In genomic region chrX:72306851-72307645, GRCh38 we compare ENCODE assay signal across 8 cellular contexts.
DNase-seq lines count a peak whose midpoint lies in the region; ATAC-seq and TF ChIP-seq lines count a peak whose summit lies in the region.

No MANE protein-coding gene starts in this region.

- peaks cover 38% of the 10 kb centered on the region for H3K4me1 Mint-ChIP-seq in activated T-cell treated with anti-CD3 and anti-CD28 coated beads, Interleukin-2, amount 50 U/mL, for 24 hours (ENCODE audit: low read depth)

- no peak overlapping the region for H3K27ac ChIP-seq in muscle layer of colon (ENCODE audit: low read depth, low read length)
- peak overlapping the region in 1 of 2 donors; percentile 21 for H3K27ac ChIP-seq in tibial artery

- H3K4me3 ChIP-seq in AG10803 (ENCODE audit: low read length): peak overlapping the region; percentile 52
- H3K4me3 ChIP-seq in fibroblast of mammary gland (ENCODE audit: control insufficient read depth, low read depth, low read length): peak overlapping the region; percentile 47
- peak overlapping the region; percentile 41 to 58 for H3K4me3 ChIP-seq in muscle layer of colon (ENCODE audit: low read depth in 1 of 2, low read length in 2 of 2)
- peak overlapping the region; percentile 49 to 58 for H3K4me3 ChIP-seq in tibial artery

- H3K9me3 Mint-ChIP-seq in activated T-cell treated with anti-CD3 and anti-CD28 coated beads, Interleukin-2, amount 50 U/mL, for 24 hours: no peaks in the 10 kb centered on the region

- DNase-seq in AG10803 (ENCODE audit: low read depth): peak; percentile 47
- DNase-seq in NCI-H510A treated with DMSO at 0.1 percent for 48 hours (lab: John Stamatoyannopoulos, UW): peak; percentile 35
- peak; percentile 48 for DNase-seq in activated T-cell treated with anti-CD3 and anti-CD28 coated beads, Interleukin-2, amount 50 U/mL, for 24 hours
- DNase-seq in fibroblast of mammary gland (ENCODE audit: low read depth): peak; percentile 62
- peak; percentile 49 to 73 for DNase-seq in tibial artery

- intact Hi-C loops in tibial artery (cut with DNase I; ENCODE audit: low total_unique reads): loop anchor here (10.0 kb wide), 1 partner anchor 238 kb away; no protein-coding TSS in a partner anchor

- H3K4me1 ChIP-seq in muscle layer of colon (ENCODE audit: insufficient read depth, low read length) (peaks cover 10% of the 10 kb centered on the region), tibial artery (peaks cover 0 to 50% (median 29%) of the 10 kb centered on the region in 4 donors)

- no peaks in the 10 kb centered on the region for H3K36me3 Mint-ChIP-seq in activated T-cell treated with anti-CD3 and anti-CD28 coated beads, Interleukin-2, amount 50 U/mL, for 24 hours (ENCODE audit: low read depth)

- H3K27ac Mint-ChIP-seq in activated T-cell treated with anti-CD3 and anti-CD28 coated beads, Interleukin-2, amount 50 U/mL, for 24 hours: peak overlapping the region; percentile 27

- H3K4me3 Mint-ChIP-seq in activated T-cell treated with anti-CD3 and anti-CD28 coated beads, Interleukin-2, amount 50 U/mL, for 24 hours: peak overlapping the region; percentile 73

- H3K27me3 ChIP-seq in muscle layer of colon (ENCODE audit: control insufficient read depth in 1 of 2, insufficient read depth in 2 of 2, low read length in 2 of 2) (peaks cover 52 to 72% of the 10 kb centered on the region in 2 donors), tibial artery (peaks cover 0 to 20% of the 10 kb centered on the region in 2 donors)

- H3K9me3 ChIP-seq in muscle layer of colon (ENCODE audit: low read length) (no peaks in the 10 kb centered on the region), tibial artery (no peaks in the 10 kb centered on the region)

- ATAC-seq in GM18511 (IDR thresholded peaks at IDR 0.05; ENCODE audit: unreplicated experiment) (peak; percentile 71), HG03175 (IDR thresholded peaks at IDR 0.05; ENCODE audit: unreplicated experiment) (peak; percentile 73)

- no peak overlapping the region for H3K9ac ChIP-seq in muscle layer of colon (ENCODE audit: low read length)

- H3K36me3 ChIP-seq in muscle layer of colon (ENCODE audit: insufficient read depth, low read length): no peaks in the 10 kb centered on the region
- H3K36me3 ChIP-seq in tibial artery: no peaks in the 10 kb centered on the region

- peaks cover 84% of the 10 kb centered on the region for H3K27me3 Mint-ChIP-seq in activated T-cell treated with anti-CD3 and anti-CD28 coated beads, Interleukin-2, amount 50 U/mL, for 24 hours

- TF ChIP-seq CTCF in AG10803 (conservative IDR thresholded peaks at IDR 0.05; ENCODE audit: low read length) (no peak), fibroblast of mammary gland (conservative IDR thresholded peaks at IDR 0.05; ENCODE audit: control insufficient read depth, insufficient read depth, low read depth, low read length) (no peak), tibial artery (IDR thresholded peaks at IDR 0.05) (no peak)
